ENCODE assay signal across 8 cellular contexts in genomic region chr16:2152695-2153506, GRCh38. TPM values are rescaled to one million over a fixed set of nuclear protein-coding genes. Genes with fewer than 3 reads are reported as not detected.
DNase-seq lines count a peak whose midpoint lies in the region; ATAC-seq and TF ChIP-seq lines count a peak whose summit lies in the region.

No MANE protein-coding gene starts in this region.

- peak overlapping the region; percentile 88 for H3K4me2 ChIP-seq in neuronal stem cell (ENCODE audit: insufficient read depth, low read length, poor library complexity, severe bottlenecking)

- no peaks in the 10 kb centered on the region for H3K9me3 ChIP-seq in cardiac muscle cell (ENCODE audit: low read depth)
- no peaks in the 10 kb centered on the region for H3K9me3 ChIP-seq in effector memory CD4-positive, alpha-beta T cell (ENCODE audit: control insufficient read depth, low read length)
- no peaks in the 10 kb centered on the region for H3K9me3 ChIP-seq in neuronal stem cell (replicated peaks in 1 of 2; ENCODE audit: control insufficient read depth in 2 of 2, insufficient read depth in 1 of 2, low read depth in 1 of 2, low read length in 2 of 2)

- H3K4me1 ChIP-seq in cardiac muscle cell (ENCODE audit: low read depth) (peaks cover 33% of the 10 kb centered on the region), neuronal stem cell (ENCODE audit: control insufficient read depth in 2 of 2, insufficient read depth in 1 of 2, low read depth in 1 of 2, low read length in 2 of 2) (peaks cover 30 to 56% of the 10 kb centered on the region in 2 donors)
- peaks cover 64% of the 10 kb centered on the region for H3K4me1 ChIP-seq in effector memory CD4-positive, alpha-beta T cell (ENCODE audit: control insufficient read depth, insufficient read depth, low read length, poor library complexity, severe bottlenecking)

- H2AK5ac ChIP-seq in neuronal stem cell (ENCODE audit: low read depth, low read length): no peak overlapping the region

- no peak overlapping the region for H2BK15ac ChIP-seq in neuronal stem cell (ENCODE audit: low read length)

- peak overlapping the region; percentile 98 for H3K23ac ChIP-seq in neuronal stem cell (ENCODE audit: low read depth, low read length, poor library complexity)

- H3K27ac ChIP-seq in cardiac muscle cell: peak overlapping the region; percentile 62
- H3K27ac ChIP-seq in effector memory CD4-positive, alpha-beta T cell (ENCODE audit: insufficient read depth, low read length, poor library complexity, severe bottlenecking): peak overlapping the region; percentile 35
- no peak overlapping the region for H3K27ac ChIP-seq in neuronal stem cell (replicated peaks; ENCODE audit: low read length)

- H2BK5ac ChIP-seq in neuronal stem cell (ENCODE audit: low read length): no peak overlapping the region

- H3K79me1 ChIP-seq in neuronal stem cell (ENCODE audit: low read depth, low read length): peaks cover 32% of the 10 kb centered on the region

- H3K27me3 ChIP-seq in cardiac muscle cell: no peaks in the 10 kb centered on the region
- H3K27me3 ChIP-seq in effector memory CD4-positive, alpha-beta T cell (replicated peaks; ENCODE audit: control insufficient read depth, insufficient read depth, low read length, poor library complexity, severe bottlenecking): no peaks in the 10 kb centered on the region
- no peaks in the 10 kb centered on the region for H3K27me3 ChIP-seq in neuronal stem cell (ENCODE audit: control insufficient read depth in 3 of 3, insufficient read depth in 3 of 3, low read depth in 1 of 3, low read length in 3 of 3)

- DNase-seq in cardiac muscle cell (ENCODE audit: low read depth in 1 of 2, low spot score in 1 of 2) (peak; percentile 36 to 62), Right ventricle myocardium superior (no peak), SK-MEL-5 (ENCODE audit: low read depth, low spot score) (peak; percentile 28), neuronal stem cell (ENCODE audit: low spot score) (no peak), NCI-H1436 (lab: John Stamatoyannopoulos, UW) (no peak), GOT3 (lab: John Stamatoyannopoulos, UW) (no peak)
- DNase-seq in effector memory CD4-positive, alpha-beta T cell: no peak

- H3K18ac ChIP-seq in neuronal stem cell (ENCODE audit: low read length): no peak overlapping the region

- H3K36me3 ChIP-seq in cardiac muscle cell (no peaks in the 10 kb centered on the region), neuronal stem cell (replicated peaks in 1 of 2; ENCODE audit: control insufficient read depth in 2 of 2, insufficient read depth in 2 of 2, low read length in 2 of 2) (peaks cover 15 to 46% of the 10 kb centered on the region in 2 donors)
- H3K36me3 ChIP-seq in effector memory CD4-positive, alpha-beta T cell (ENCODE audit: control insufficient read depth, insufficient read depth, low read length): peaks cover 3% of the 10 kb centered on the region

- H3K4me3 ChIP-seq in cardiac muscle cell: peak overlapping the region; percentile 78
- H3K4me3 ChIP-seq in effector memory CD4-positive, alpha-beta T cell (ENCODE audit: insufficient read depth, low read depth, low read length, poor library complexity, severe bottlenecking): peak overlapping the region; percentile 48
- H3K4me3 ChIP-seq in neuronal stem cell (ENCODE audit: low read length in 2 of 2): peak overlapping the region; percentile 85 to 99

- intact Hi-C loops in Right ventricle myocardium superior (cut with DNase I): no loop called here

- no peak for TF ChIP-seq CTCF in cardiac muscle cell (IDR thresholded peaks at IDR 0.05; ENCODE audit: low read depth, low read length)

- H3K14ac ChIP-seq in neuronal stem cell (ENCODE audit: low read length): peak overlapping the region; percentile 86

- no peak overlapping the region for H2BK12ac ChIP-seq in neuronal stem cell (ENCODE audit: low read length)

- ATAC-seq in Right ventricle myocardium superior (ENCODE audit: poor library complexity): no peak
- ATAC-seq in HG03280 (IDR thresholded peaks at IDR 0.05; ENCODE audit: unreplicated experiment): no peak

- WGBS in neuronal stem cell (ENCODE audit: extremely low coverage in 2 of 2, insufficient read length in 2 of 2, insufficient replicate concordance in 1 of 2), 2 donors: no CpG with 5 or more reads among the region's 25 CpGs

- H3K4ac ChIP-seq in neuronal stem cell (ENCODE audit: low read length): no peak overlapping the region

- H3K9ac ChIP-seq in neuronal stem cell (ENCODE audit: low read depth, low read length, poor library complexity): peak overlapping the region; percentile 68

- H2AFZ ChIP-seq in neuronal stem cell (ENCODE audit: low read length): no peak overlapping the region

- H4K8ac ChIP-seq in neuronal stem cell (ENCODE audit: low read depth, low read length): no peak overlapping the region

- H2BK120ac ChIP-seq in neuronal stem cell (ENCODE audit: low read depth, low read length): no peak overlapping the region

- H4K91ac ChIP-seq in neuronal stem cell (ENCODE audit: low read depth, low read length, poor library complexity): peak overlapping the region; percentile 22

- in situ Hi-C loops in SK-MEL-5 (cut with HindIII; ENCODE audit: low pct_unique_long_range_greater_than_20kb, low sequenced_read_pairs): no loop called here

RNA-seq across cellular contexts. Expression of gene TRAF7, which starts 2.7 kb away (rescaled TPM):
- 67.5 and 71.6 TPM in 2 replicates for total RNA-seq in cardiac muscle cell
- polyA plus RNA-seq in cardiac muscle cell: 32.3 and 37.4 TPM in 2 replicates
- 23.4 TPM for total RNA-seq in Right ventricle myocardium superior
- 59.3 and 62.4 TPM in 2 replicates for total RNA-seq in SK-MEL-5 (2014; rRNA removed; shearing (Covaris generic))
- polyA plus RNA-seq in SK-MEL-5 (2015; cell fraction: cytosol; rRNA removed): 91.5 and 101 TPM in 2 replicates
- 64.4 and 108 TPM in 2 replicates for polyA plus RNA-seq in SK-MEL-5 (2015; cell fraction: nucleus; rRNA removed)
- polyA plus RNA-seq in neuronal stem cell (2013, experiment 1 of 2): 117 TPM
- polyA plus RNA-seq in neuronal stem cell (2013, experiment 2 of 2): 112 TPM

RNA-seq across cellular contexts. Expression of gene RAB26, which starts 4.5 kb away (rescaled TPM):
- 5.0 and 6.5 TPM in 2 replicates for total RNA-seq in cardiac muscle cell
- polyA plus RNA-seq in cardiac muscle cell: 12.1 and 16.7 TPM in 2 replicates
- total RNA-seq in Right ventricle myocardium superior: 0.43 TPM
- total RNA-seq in SK-MEL-5 (2014; rRNA removed; shearing (Covaris generic)): 0.27 and 0.40 TPM in 2 replicates
- polyA plus RNA-seq in SK-MEL-5 (2015; cell fraction: cytosol; rRNA removed): 0.44 TPM in 1 of 2 replicates, not detected in the other
- 5.6 and 6.9 TPM in 2 replicates for polyA plus RNA-seq in SK-MEL-5 (2015; cell fraction: nucleus; rRNA removed)
- polyA plus RNA-seq in neuronal stem cell (2013, experiment 1 of 2): 4.2 TPM
- polyA plus RNA-seq in neuronal stem cell (2013, experiment 2 of 2): 3.9 TPM

RNA-seq across cellular contexts. Expression of gene PKD1, which starts 17.2 kb away (rescaled TPM):
- 115 and 206 TPM in 2 replicates for total RNA-seq in cardiac muscle cell
- polyA plus RNA-seq in cardiac muscle cell: 49.9 and 55.3 TPM in 2 replicates
- 82.8 TPM for total RNA-seq in Right ventricle myocardium superior
- total RNA-seq in SK-MEL-5 (2014; rRNA removed; shearing (Covaris generic)): 18.7 and 18.8 TPM in 2 replicates
- polyA plus RNA-seq in SK-MEL-5 (2015; cell fraction: cytosol; rRNA removed): 52.8 and 76.2 TPM in 2 replicates
- polyA plus RNA-seq in SK-MEL-5 (2015; cell fraction: nucleus; rRNA removed): 230 and 275 TPM in 2 replicates
- polyA plus RNA-seq in neuronal stem cell (2013, experiment 1 of 2): 27.8 TPM
- polyA plus RNA-seq in neuronal stem cell (2013, experiment 2 of 2): 26.3 TPM

RNA-seq across cellular contexts. Expression of gene CASKIN1, which starts 43.5 kb away (rescaled TPM):
- 15.5 TPM in 2 replicates for total RNA-seq in cardiac muscle cell
- polyA plus RNA-seq in cardiac muscle cell: 14.3 and 15.4 TPM in 2 replicates
- total RNA-seq in Right ventricle myocardium superior: 5.3 TPM
- total RNA-seq in SK-MEL-5 (2014; rRNA removed; shearing (Covaris generic)): 0.67 and 0.95 TPM in 2 replicates
- polyA plus RNA-seq in SK-MEL-5 (2015; cell fraction: cytosol; rRNA removed): 1.4 TPM in 2 replicates
- polyA plus RNA-seq in SK-MEL-5 (2015; cell fraction: nucleus; rRNA removed): 11.4 and 11.8 TPM in 2 replicates
- polyA plus RNA-seq in neuronal stem cell (2013, experiment 1 of 2): 4.7 TPM
- polyA plus RNA-seq in neuronal stem cell (2013, experiment 2 of 2): 4.7 TPM

RNA-seq across cellular contexts. Expression of gene MLST8, which starts 52.4 kb away (rescaled TPM):
- 81.4 and 100.0 TPM in 2 replicates for total RNA-seq in cardiac muscle cell
- polyA plus RNA-seq in cardiac muscle cell: 117 and 122 TPM in 2 replicates
- total RNA-seq in Right ventricle myocardium superior: 23.2 TPM
- total RNA-seq in SK-MEL-5 (2014; rRNA removed; shearing (Covaris generic)): 29.9 and 33.4 TPM in 2 replicates
- polyA plus RNA-seq in SK-MEL-5 (2015; cell fraction: cytosol; rRNA removed): 165 and 169 TPM in 2 replicates
- 162 and 165 TPM in 2 replicates for polyA plus RNA-seq in SK-MEL-5 (2015; cell fraction: nucleus; rRNA removed)
- polyA plus RNA-seq in neuronal stem cell (2013, experiment 1 of 2): 74.1 TPM
- polyA plus RNA-seq in neuronal stem cell (2013, experiment 2 of 2): 70.9 TPM

Comparison
In these comparisons a context has a peak if more than half of its experiments do, and no peak if none do; other contexts are left out.
1. DNase-seq: peak in cardiac muscle cell (2 of 2) and SK-MEL-5 (single experiment); none in Right ventricle myocardium superior (single experiment), effector memory CD4-positive, alpha-beta T cell (0 of 3), neuronal stem cell (single experiment), NCI-H1436 (single experiment) and GOT3 (single experiment).
2. Peak in every context shown above with its lines, with median percentiles within 50 percentile points of each other: H3K4me3 ChIP-seq.